In genomic region chr7:121440857-121441503, GRCh38 we compare ENCODE assay signal across 9 cellular contexts. TPM values are rescaled to one million over a fixed set of nuclear protein-coding genes. Genes with fewer than 3 reads are reported as not detected.
DNase-seq lines count a peak whose midpoint lies in the region; ATAC-seq and TF ChIP-seq lines count a peak whose summit lies in the region.
"Had no signal": no experiment of that assay in that cellular context is flagged by ENCODE, and none has a peak within 500 bp of the region (broad histone marks: within the 10 kb centered on the region; RNA-seq: fewer than 3 reads in every experiment).

No MANE protein-coding gene starts in this region.

- H3K36me3 Mint-ChIP-seq in stimulated activated naive CD8-positive, alpha-beta T cell treated with anti-CD3 and anti-CD28 coated beads, Interleukin-15, Interleukin-2, amounts not matched to agents 100 ng/mL and 50 ng/mL, for 24 hours (ENCODE audit: low read depth) = no peaks in the 10 kb centered on the region
- H3K36me3 Mint-ChIP-seq in memory B cell (peaks cover 4% of the 10 kb centered on the region), progenitor cell of endocrine pancreas (ENCODE audit: insufficient read depth) (peaks cover 6% of the 10 kb centered on the region)

- H3K4me1 Mint-ChIP-seq in stimulated activated naive CD8-positive, alpha-beta T cell treated with anti-CD3 and anti-CD28 coated beads, Interleukin-15, Interleukin-2, amounts not matched to agents 100 ng/mL and 50 ng/mL, for 24 hours (ENCODE audit: low read depth) = peaks cover 31% of the 10 kb centered on the region
- H3K4me1 Mint-ChIP-seq in memory B cell = peaks cover 24% of the 10 kb centered on the region
- peaks cover 10% of the 10 kb centered on the region for H3K4me1 Mint-ChIP-seq in progenitor cell of endocrine pancreas (ENCODE audit: low read depth)

- H3K27me3 Mint-ChIP-seq in stimulated activated naive CD8-positive, alpha-beta T cell treated with anti-CD3 and anti-CD28 coated beads, Interleukin-15, Interleukin-2, amounts not matched to agents 100 ng/mL and 50 ng/mL, for 24 hours = no peaks in the 10 kb centered on the region
- no peaks in the 10 kb centered on the region for H3K27me3 Mint-ChIP-seq in memory B cell
- H3K27me3 Mint-ChIP-seq in progenitor cell of endocrine pancreas = no peaks in the 10 kb centered on the region

- ATAC-seq in stimulated activated naive CD8-positive, alpha-beta T cell treated with anti-CD3 and anti-CD28 coated beads, Interleukin-15, Interleukin-2, amounts not matched to agents 100 U/mL and 50 U/mL, for 24 hours = no peak
- peak; percentile 50 for ATAC-seq in memory B cell (ENCODE audit: low read depth)
- ATAC-seq in GM19452 (IDR thresholded peaks at IDR 0.05; ENCODE audit: unreplicated experiment) = no peak

- no peak for DNase-seq in stimulated activated naive CD8-positive, alpha-beta T cell treated with anti-CD3 and anti-CD28 coated beads, Interleukin-15, Interleukin-2, amounts not matched to agents 100 U/mL and 50 U/mL, for 24 hours
- no peak for DNase-seq in memory B cell (ENCODE audit: low spot score in 2 of 2)
- no peak for DNase-seq in progenitor cell of endocrine pancreas (ENCODE audit: low spot score, unreplicated experiment)
- DNase-seq in GM13977 (ENCODE audit: low spot score) = no peak
- no peak for DNase-seq in NCI-H82 treated with DMSO at 0.1 percent for 48 hours (lab: John Stamatoyannopoulos, UW; ENCODE audit: unreplicated experiment)
- DNase-seq: C1 segment of cervical spinal cord had no signal

- H3K4me3 Mint-ChIP-seq in stimulated activated naive CD8-positive, alpha-beta T cell treated with anti-CD3 and anti-CD28 coated beads, Interleukin-15, Interleukin-2, amounts not matched to agents 100 ng/mL and 50 ng/mL, for 24 hours = peak overlapping the region; percentile 47
- peak overlapping the region; percentile 49 for H3K4me3 Mint-ChIP-seq in memory B cell
- no peak overlapping the region for H3K4me3 Mint-ChIP-seq in progenitor cell of endocrine pancreas (ENCODE audit: low read depth)

- peaks cover 7% of the 10 kb centered on the region for H3K9me3 Mint-ChIP-seq in stimulated activated naive CD8-positive, alpha-beta T cell treated with anti-CD3 and anti-CD28 coated beads, Interleukin-15, Interleukin-2, amounts not matched to agents 100 ng/mL and 50 ng/mL, for 24 hours
- H3K9me3 Mint-ChIP-seq in memory B cell = no peaks in the 10 kb centered on the region
- peaks cover 9% of the 10 kb centered on the region for H3K9me3 Mint-ChIP-seq in progenitor cell of endocrine pancreas (ENCODE audit: low read depth)

- peak overlapping the region; percentile 56 for H3K27ac Mint-ChIP-seq in stimulated activated naive CD8-positive, alpha-beta T cell treated with anti-CD3 and anti-CD28 coated beads, Interleukin-15, Interleukin-2, amounts not matched to agents 100 ng/mL and 50 ng/mL, for 24 hours
- H3K27ac Mint-ChIP-seq in memory B cell (peak overlapping the region; percentile 77), progenitor cell of endocrine pancreas (no peak overlapping the region)

- in situ Hi-C loops in GM13977 (cut with MboI; ENCODE audit: low pct_unique_long_range_greater_than_20kb, low sequenced_read_pairs, unreplicated experiment) = no loop called here

- H3K4me3 ChIP-seq in WI38 (ENCODE audit: low read depth, low read length) = peak overlapping the region; percentile 10; the same call in 1 of the 2 replicates

- TF ChIP-seq CTCF in WI38 (IDR thresholded peaks at IDR 0.05; ENCODE audit: low read depth, low read length) = no peak
- TF ChIP-seq CTCF in progenitor cell of endocrine pancreas (IDR thresholded peaks at IDR 0.05; ENCODE audit: unreplicated experiment) = no peak
- no peak for TF ChIP-seq CTCF in GM13977 (IDR thresholded peaks at IDR 0.05; ENCODE audit: extremely low read depth, insufficient read depth, missing control alignments)

RNA-seq across cellular contexts. Expression of gene FAM3C, which starts 44.9 kb away (rescaled TPM):
- total RNA-seq in progenitor cell of endocrine pancreas = 39.1 and 48.2 TPM in 2 replicates
